In genomic region chr6:77764364-77764763, GRCh38 we compare ENCODE assay signal across 1 cellular context.
TF ChIP-seq lines count a peak whose summit lies in the region.

No MANE protein-coding gene starts in this region.

TF ChIP-seq in liver, 16 proteins besides CTCF, POLR2A, EP300 and RAD21 (continued from another document):
- peak; percentile 15 for TF ChIP-seq MAX (IDR thresholded peaks at IDR 0.05)
